ENCODE assay signal across 20 cellular contexts in the genomic region with DNA sequence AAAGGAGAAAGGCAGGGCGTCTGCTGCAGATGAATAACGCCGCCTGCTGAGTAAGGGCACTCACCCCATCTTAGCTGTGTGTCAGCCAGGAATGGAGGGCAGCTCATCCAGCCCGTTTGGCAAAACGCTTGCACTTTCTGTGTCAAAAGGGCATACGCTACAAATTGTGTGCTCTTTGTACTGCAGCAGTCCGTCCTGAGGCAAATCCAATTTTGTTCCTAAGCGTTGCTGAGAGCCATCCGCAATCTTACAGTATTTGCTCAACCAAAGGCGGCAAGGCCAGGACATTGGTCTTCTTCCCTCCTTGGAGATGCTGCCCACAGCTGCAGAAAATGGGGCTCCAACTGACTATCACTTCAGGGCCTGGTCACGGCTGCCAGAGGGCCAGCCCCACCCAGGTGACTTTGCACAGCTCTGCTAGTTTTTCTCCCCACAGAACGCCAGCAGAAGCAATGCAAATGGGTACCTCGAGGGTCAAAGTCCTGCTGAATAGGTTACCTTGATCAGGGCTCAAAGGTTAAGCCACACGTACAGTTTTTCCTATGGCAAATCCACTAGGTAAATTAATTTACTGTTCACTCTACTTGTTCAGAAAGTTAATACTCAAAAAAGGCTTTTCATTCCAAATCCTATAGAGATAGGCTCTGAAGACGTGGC. TPM values are rescaled to one million over a fixed set of nuclear protein-coding genes. Genes with fewer than 3 reads are reported as not detected.
A peak's percentile ranks its signal among the peaks of the same experiment; 100 is the strongest.
DNase-seq lines count a peak whose midpoint lies in the region; ATAC-seq and TF ChIP-seq lines count a peak whose summit lies in the region.
"Had no signal": no experiment of that assay in that cellular context is flagged by ENCODE, and none has a peak within 500 bp of the region (broad histone marks: within the 10 kb centered on the region; RNA-seq: fewer than 3 reads in every experiment).

No MANE protein-coding gene starts in this region.

- H3K36me3 ChIP-seq in H7 (replicated peaks; ENCODE audit: control insufficient read depth, insufficient read depth, low read length) (no peaks in the 10 kb centered on the region), duodenal mucosa (ENCODE audit: control insufficient read depth in 1 of 2, insufficient read depth in 2 of 2, low read length in 2 of 2) (peaks cover 0 to 12% of the 10 kb centered on the region in 2 donors), WERI-Rb-1 (no peaks in the 10 kb centered on the region)
- H3K36me3 ChIP-seq: pancreas had no signal

- H3K36me3 Mint-ChIP-seq in T-helper 2 cell treated with Interferon-gamma antibody and Interleukin-4, amounts not matched to agents 5 μg/mL and 100 μg/mL, for 36 hours (ENCODE audit: low read depth): no peaks in the 10 kb centered on the region

- ATAC-seq in HG03280 (IDR thresholded peaks at IDR 0.05; ENCODE audit: unreplicated experiment): no peak
- ATAC-seq: GM12878; stimulated activated memory B cell treated with anti-CD40 and anti-IgM and Interleukin-4, amounts not matched to agents 10 μg/mL and 1 μg/mL and 100 μg/mL, for 72 hours had no signal

- H3K27ac ChIP-seq in duodenal mucosa (ENCODE audit: low read depth, low read length) (no peak overlapping the region), WERI-Rb-1 (no peak overlapping the region)
- H3K27ac ChIP-seq: pancreas, RWPE1, tibial nerve had no signal

- H3K9me3 ChIP-seq in duodenal mucosa (ENCODE audit: control insufficient read depth in 1 of 2, low read length in 2 of 2): no peaks in the 10 kb centered on the region
- H3K9me3 ChIP-seq in WERI-Rb-1 (ENCODE audit: severe bottlenecking): no peaks in the 10 kb centered on the region
- H3K9me3 ChIP-seq: pancreas, tibial nerve had no signal

- H3K4me3 Mint-ChIP-seq in T-helper 2 cell treated with Interferon-gamma antibody and Interleukin-4, amounts not matched to agents 5 μg/mL and 100 μg/mL, for 36 hours: no peak overlapping the region
- H3K4me3 Mint-ChIP-seq: activated naive CD8-positive, alpha-beta T cell; CD14-positive monocyte; GM23338; naive B cell; stimulated activated memory B cell treated with anti-CD40 and anti-IgM and Interleukin-4, amounts not matched to agents 10 μg/mL and 1 μg/mL and 100 μg/mL, for 72 hours had no signal

- no peaks in the 10 kb centered on the region for H3K27me3 ChIP-seq in H7 (ENCODE audit: control insufficient read depth, insufficient read depth, low read length)
- no peaks in the 10 kb centered on the region for H3K27me3 ChIP-seq in duodenal mucosa (ENCODE audit: control insufficient read depth in 1 of 2, insufficient read depth in 2 of 2, low read length in 2 of 2)
- H3K27me3 ChIP-seq in WERI-Rb-1 (ENCODE audit: insufficient read depth, low read depth, severe bottlenecking): no peaks in the 10 kb centered on the region
- H3K27me3 ChIP-seq: pancreas, tibial nerve had no signal

- H3K4me1 Mint-ChIP-seq in T-helper 2 cell treated with Interferon-gamma antibody and Interleukin-4, amounts not matched to agents 5 μg/mL and 100 μg/mL, for 36 hours (ENCODE audit: low read depth): no peaks in the 10 kb centered on the region
- H3K4me1 Mint-ChIP-seq: GM23338; stimulated activated memory B cell treated with anti-CD40 and anti-IgM and Interleukin-4, amounts not matched to agents 10 μg/mL and 1 μg/mL and 100 μg/mL, for 72 hours had no signal

- H3K9me3 Mint-ChIP-seq in T-helper 2 cell treated with Interferon-gamma antibody and Interleukin-4, amounts not matched to agents 5 μg/mL and 100 μg/mL, for 36 hours: no peaks in the 10 kb centered on the region
- H3K9me3 Mint-ChIP-seq: GM23338; naive B cell; stimulated activated memory B cell treated with anti-CD40 and anti-IgM and Interleukin-4, amounts not matched to agents 10 μg/mL and 1 μg/mL and 100 μg/mL, for 72 hours had no signal

- peak; percentile 40 for DNase-seq in H7
- DNase-seq in NCI-H526 treated with DMSO at 0.1 percent for 48 hours (lab: John Stamatoyannopoulos, UW): peak; percentile 50
- peak; percentile 55 for DNase-seq in midbrain (lab: John Stamatoyannopoulos, UW)
- DNase-seq in WERI-Rb-1: no peak
- DNase-seq in T-helper 2 cell treated with Interferon-gamma antibody and Interleukin-4, amounts not matched to agents 5 μg/mL and 100 μg/mL, for 36 hours (ENCODE audit: low spot score): no peak
- no peak for DNase-seq in 8988T
- DNase-seq: Karpas-422, naive B cell, NCI-H1930, NCI-H446, pancreas had no signal

- H3K9ac ChIP-seq in duodenal mucosa (ENCODE audit: low read depth in 1 of 2, low read length in 2 of 2): peak overlapping the region in 1 of 2 donors; percentile 43

- H3K4me3 ChIP-seq in H7 (ENCODE audit: insufficient read depth, low read depth, low read length): no peak overlapping the region
- peak overlapping the region; percentile 22 to 48 for H3K4me3 ChIP-seq in duodenal mucosa (ENCODE audit: low read depth in 1 of 2, low read length in 2 of 2)
- no peak overlapping the region for H3K4me3 ChIP-seq in WERI-Rb-1 (ENCODE audit: low read depth, low read length)
- H3K4me3 ChIP-seq: GM12878, GM23338, pancreas, tibial nerve had no signal

- peaks cover 22 to 33% of the 10 kb centered on the region in 2 donors for H3K4me1 ChIP-seq in duodenal mucosa (ENCODE audit: control insufficient read depth in 1 of 2, insufficient read depth in 2 of 2, low read length in 2 of 2)

- no peak overlapping the region for H3K27ac Mint-ChIP-seq in T-helper 2 cell treated with Interferon-gamma antibody and Interleukin-4, amounts not matched to agents 5 μg/mL and 100 μg/mL, for 36 hours
- H3K27ac Mint-ChIP-seq: activated naive CD8-positive, alpha-beta T cell; CD14-positive monocyte; GM23338; stimulated activated memory B cell treated with anti-CD40 and anti-IgM and Interleukin-4, amounts not matched to agents 10 μg/mL and 1 μg/mL and 100 μg/mL, for 72 hours had no signal

- TF ChIP-seq CTCF in WERI-Rb-1 (IDR thresholded peaks at IDR 0.05; ENCODE audit: low read depth, low read length): no peak

- no peaks in the 10 kb centered on the region for H3K27me3 Mint-ChIP-seq in T-helper 2 cell treated with Interferon-gamma antibody and Interleukin-4, amounts not matched to agents 5 μg/mL and 100 μg/mL, for 36 hours (ENCODE audit: low read depth)
- H3K27me3 Mint-ChIP-seq: activated naive CD8-positive, alpha-beta T cell; naive B cell; stimulated activated memory B cell treated with anti-CD40 and anti-IgM and Interleukin-4, amounts not matched to agents 10 μg/mL and 1 μg/mL and 100 μg/mL, for 72 hours had no signal

RNA-seq across cellular contexts. Expression of a gene that starts 23.4 kb away (rescaled TPM):
- total RNA-seq in H7 (2014; rRNA removed; shearing (Covaris generic)): 5.2 and 6.1 TPM in 2 replicates

RNA-seq across cellular contexts. Expression of a gene that starts 23.8 kb away (rescaled TPM):
- 60.3 and 62.0 TPM in 2 replicates for total RNA-seq in H7 (2014; rRNA removed; shearing (Covaris generic))

Comparison
In these comparisons a context has a peak if more than half of its experiments do, and no peak if none do; other contexts are left out.
1. DNase-seq: peak in H7 (single experiment), NCI-H526 treated with DMSO at 0.1 percent for 48 hours (single experiment) and midbrain (single experiment); none in WERI-Rb-1 (single experiment), T-helper 2 cell treated with Interferon-gamma antibody and Interleukin-4, amounts not matched to agents 5 μg/mL and 100 μg/mL, for 36 hours (single experiment) and 8988T (single experiment).
2. H3K4me3 ChIP-seq: peak in duodenal mucosa (2 of 2); none in H7 (single experiment) and WERI-Rb-1 (single experiment).